ENCODE assay signal across 1 cellular context in genomic region chr12:46590991-46591703, GRCh38.
TF ChIP-seq lines count a peak whose summit lies in the region.

No MANE protein-coding gene starts in this region.

TF ChIP-seq in IMR-90, 13 proteins besides CTCF, POLR2A, EP300 and RAD21 (continued from another document):
- TF ChIP-seq BHLHE40 (IDR thresholded peaks at IDR 0.05; ENCODE audit: low read depth, low read length), result no peak
- no peak for TF ChIP-seq USF2 (IDR thresholded peaks at IDR 0.05; ENCODE audit: low read depth, low read length)
- TF ChIP-seq NFE2L2 (IDR thresholded peaks at IDR 0.05; ENCODE audit: low read depth, low read length), result no peak
- TF ChIP-seq MXI1 (IDR thresholded peaks at IDR 0.05; ENCODE audit: borderline replicate concordance, low read depth, low read length), result no peak
